Comparison of ENCODE assay signal across 8 cellular contexts in the genomic region with DNA sequence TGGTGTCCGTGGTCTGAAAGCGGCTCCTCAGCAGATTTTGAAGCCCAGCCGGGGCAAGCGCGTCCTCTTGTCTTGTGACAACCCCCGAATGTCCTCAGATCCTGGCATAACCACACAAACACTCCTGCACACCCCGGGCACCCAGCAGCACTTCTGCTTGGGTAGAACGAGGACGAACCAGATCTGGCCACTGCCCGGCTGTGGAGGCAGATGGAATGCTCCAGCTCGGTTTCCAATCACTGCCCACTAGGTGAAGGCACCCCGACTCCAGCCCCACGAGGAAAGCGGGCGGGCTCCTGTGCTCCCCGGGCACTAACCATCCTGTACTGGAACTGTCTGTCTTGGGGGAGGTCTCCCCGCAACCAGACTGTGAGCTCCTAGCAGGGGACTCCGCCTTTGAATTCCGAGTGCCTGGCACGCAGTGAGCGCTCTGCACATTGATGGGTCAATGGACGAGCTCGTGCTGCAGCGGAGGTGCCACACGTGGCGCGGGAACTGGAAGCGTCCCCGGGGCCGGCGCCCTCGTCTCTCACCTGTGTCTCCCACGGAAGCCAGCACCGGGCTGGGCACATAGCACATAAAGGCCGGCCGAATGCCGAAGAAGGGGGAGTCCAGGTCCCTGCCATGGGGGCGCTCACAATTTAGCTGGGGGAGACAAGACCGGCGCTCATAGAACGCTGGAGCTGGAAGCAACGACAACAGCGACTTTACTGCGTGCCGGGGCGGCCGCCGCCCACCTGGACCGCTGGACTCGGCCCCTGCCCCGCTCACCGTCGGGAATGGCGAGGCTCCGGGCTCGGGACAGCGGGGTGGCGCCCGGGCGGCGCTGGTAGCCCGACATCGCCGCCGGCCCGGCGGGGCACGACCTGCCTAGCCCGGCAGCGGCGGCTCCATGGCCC. TPM values are rescaled to one million over a fixed set of nuclear protein-coding genes. Genes with fewer than 3 reads are reported as not detected.
DNase-seq lines count a peak whose midpoint lies in the region; ATAC-seq and TF ChIP-seq lines count a peak whose summit lies in the region.

No MANE protein-coding gene starts in this region.

- DNase-seq in GM10248 (ENCODE audit: extremely low spot score) (peak; percentile 58), LNCaP clone FGC (ENCODE audit: low read depth) (no peak), erythroblast (lab: John Stamatoyannopoulos, UW) (peak; percentile 54 to 62), naive B cell (peak; percentile 28), type B pancreatic cell (ENCODE audit: extremely low spot score, unreplicated experiment) (no peak), NCI-H2196 (lab: John Stamatoyannopoulos, UW; ENCODE audit: unreplicated experiment) (no peak)
- peak; percentile 58 for DNase-seq in activated CD8-positive, alpha-beta T cell treated with anti-CD3 and anti-CD28 coated beads for 36 hours

- no peaks in the 10 kb centered on the region for H3K9me3 Mint-ChIP-seq in activated CD8-positive, alpha-beta T cell treated with anti-CD3 and anti-CD28 coated beads for 36 hours
- H3K9me3 Mint-ChIP-seq in naive B cell, result no peaks in the 10 kb centered on the region
- H3K9me3 Mint-ChIP-seq in type B pancreatic cell, result no peaks in the 10 kb centered on the region

- H3K4me3 Mint-ChIP-seq in activated CD8-positive, alpha-beta T cell treated with anti-CD3 and anti-CD28 coated beads for 36 hours, result peak overlapping the region; percentile 97
- H3K4me3 Mint-ChIP-seq in naive B cell (peak overlapping the region; percentile 84 to 94 (median 92)), type B pancreatic cell (peak overlapping the region; percentile 94)

- POLR2A ChIA-PET in GM10248 (lab: Yijun Ruan, JAX), result interaction anchor here (0.5 to 1.0 kb wide), 3 partner anchors 16 to 741 kb away, joined by 3 to 5 read pairs (median 3); partner anchors contain the start of gene DNLZ
- POLR2A ChIA-PET in activated CD8-positive, alpha-beta T cell treated with anti-CD3 and anti-CD28 coated beads for 36 hours (lab: Charles Lee), result interaction anchor here (0.7 to 2.2 kb wide), 15 partner anchors 9 to 505 kb away, joined by 3 to 16 read pairs (median 4); partner anchors contain the start of gene DNLZ

- intact Hi-C loops in activated CD8-positive, alpha-beta T cell treated with anti-CD3 and anti-CD28 coated beads for 36 hours (cut with micrococcal nuclease), result loop anchor here (10.0 kb wide), 1 partner anchor 95 kb away; no protein-coding TSS in a partner anchor

- H3K27ac Mint-ChIP-seq in activated CD8-positive, alpha-beta T cell treated with anti-CD3 and anti-CD28 coated beads for 36 hours, result peak overlapping the region; percentile 95
- H3K27ac Mint-ChIP-seq in naive B cell (peak overlapping the region; percentile 38 to 97 (median 92)), type B pancreatic cell (peak overlapping the region; percentile 86)

- ATAC-seq in GM21786 (IDR thresholded peaks at IDR 0.05; ENCODE audit: unreplicated experiment) (peak; percentile 8), naive B cell (ENCODE audit: low read depth in 2 of 2) (peak; percentile 27 to 38)
- peak; percentile 42 for ATAC-seq in activated CD8-positive, alpha-beta T cell treated with anti-CD3 and anti-CD28 coated beads for 36 hours

- peaks cover 55% of the 10 kb centered on the region for H3K4me1 Mint-ChIP-seq in activated CD8-positive, alpha-beta T cell treated with anti-CD3 and anti-CD28 coated beads for 36 hours (ENCODE audit: low read depth)
- peaks cover 36 to 64% (median 39%) of the 10 kb centered on the region in 3 donors for H3K4me1 Mint-ChIP-seq in naive B cell
- H3K4me1 Mint-ChIP-seq in type B pancreatic cell (ENCODE audit: unreplicated experiment), result peaks cover 19% of the 10 kb centered on the region

- peaks cover 70% of the 10 kb centered on the region for H3K36me3 Mint-ChIP-seq in activated CD8-positive, alpha-beta T cell treated with anti-CD3 and anti-CD28 coated beads for 36 hours (ENCODE audit: low read depth)
- H3K36me3 Mint-ChIP-seq in naive B cell (peaks cover 0 to 8% of the 10 kb centered on the region in 2 donors), type B pancreatic cell (peaks cover 3% of the 10 kb centered on the region)

- TF ChIP-seq POLR2A in erythroblast (IDR thresholded peaks at IDR 0.05; ENCODE audit: low read length), result no peak

- no peak for TF ChIP-seq CTCF in GM10248 (IDR thresholded peaks at IDR 0.05; ENCODE audit: control extremely low read depth, extremely low read depth, low read depth, missing control alignments)
- no peak for TF ChIP-seq CTCF in LNCaP clone FGC (IDR thresholded peaks at IDR 0.05; ENCODE audit: control insufficient read depth, extremely low read depth, insufficient read depth)
- TF ChIP-seq CTCF in activated CD8-positive, alpha-beta T cell treated with anti-CD3 and anti-CD28 coated beads for 36 hours (IDR thresholded peaks at IDR 0.05), result no peak
- no peak for TF ChIP-seq CTCF in type B pancreatic cell (conservative IDR thresholded peaks at IDR 0.05)

- H3K4me3 ChIP-seq in LNCaP clone FGC (ENCODE audit: low read depth, low read length), result peak overlapping the region; percentile 97

- H3K27me3 Mint-ChIP-seq in activated CD8-positive, alpha-beta T cell treated with anti-CD3 and anti-CD28 coated beads for 36 hours, result no peaks in the 10 kb centered on the region
- H3K27me3 Mint-ChIP-seq in naive B cell, result no peaks in the 10 kb centered on the region
- H3K27me3 Mint-ChIP-seq in type B pancreatic cell, result no peaks in the 10 kb centered on the region

- CTCF ChIA-PET in GM10248 (lab: Yijun Ruan, JAX), result interaction anchor here (0.9 to 1.9 kb wide), 6 partner anchors 9 to 46 kb away, joined by 3 to 12 read pairs (median 5); partner anchors contain the start of gene DNLZ
- CTCF ChIA-PET in activated CD8-positive, alpha-beta T cell treated with anti-CD3 and anti-CD28 coated beads for 36 hours (lab: Charles Lee), result interaction anchor here (0.8 to 3.2 kb wide), 6 partner anchors 10 to 450 kb away, joined by 3 to 21 read pairs (median 5); partner anchors contain the start of genes DNLZ and SNAPC4

RNA-seq across cellular contexts. Expression of gene ENTR1, which starts 0.6 kb away (rescaled TPM):
- 10 to 100 TPM; 65.9 to 66.8 TPM for total RNA-seq in activated CD8-positive, alpha-beta T cell treated with anti-CD3 and anti-CD28 coated beads for 36 hours
- polyA plus RNA-seq in naive B cell (ENCODE audit: low read depth in 6 of 6), result 10 to 100 TPM in 5 of 6 donors, 1 to 10 TPM in 1; 6.4 to 15.8 (median 14.4) TPM
- total RNA-seq in type B pancreatic cell (ENCODE audit: low replicate concordance), result 49.4 and 77.9 TPM in 2 replicates

RNA-seq across cellular contexts. Expression of gene PMPCA, which starts 0.7 kb away (rescaled TPM):
- 100 to 1,000 TPM; 128 to 140 TPM for total RNA-seq in activated CD8-positive, alpha-beta T cell treated with anti-CD3 and anti-CD28 coated beads for 36 hours
- polyA plus RNA-seq in naive B cell (ENCODE audit: low read depth in 6 of 6), result 10 to 100 TPM; 28.1 to 39.8 (median 35.1) TPM
- total RNA-seq in type B pancreatic cell (ENCODE audit: low replicate concordance), result 68.1 and 72.1 TPM in 2 replicates

RNA-seq across cellular contexts. Expression of gene SNAPC4, which starts 9.8 kb away (rescaled TPM):
- 10 to 100 TPM; 15.5 to 17.1 TPM for total RNA-seq in activated CD8-positive, alpha-beta T cell treated with anti-CD3 and anti-CD28 coated beads for 36 hours
- polyA plus RNA-seq in naive B cell (ENCODE audit: low read depth in 6 of 6), result 1 to 10 TPM in 5 of 6 donors, not detected in 1; 1.1 to 2.1 (median 1.3) TPM
- total RNA-seq in type B pancreatic cell (ENCODE audit: low replicate concordance), result 14.4 and 15.7 TPM in 2 replicates

RNA-seq across cellular contexts. Expression of gene INPP5E, which starts 29.8 kb away (rescaled TPM):
- total RNA-seq in activated CD8-positive, alpha-beta T cell treated with anti-CD3 and anti-CD28 coated beads for 36 hours, result 10 to 100 TPM; 12.0 to 13.8 TPM
- 1 to 10 TPM in 5 of 6 donors, under 1 TPM in 1; 0.61 to 6.8 (median 3.2) TPM for polyA plus RNA-seq in naive B cell (ENCODE audit: low read depth in 6 of 6)
- 13.8 and 24.0 TPM in 2 replicates for total RNA-seq in type B pancreatic cell (ENCODE audit: low replicate concordance)

RNA-seq across cellular contexts. Expression of gene CARD9, which starts 36.3 kb away (rescaled TPM):
- total RNA-seq in activated CD8-positive, alpha-beta T cell treated with anti-CD3 and anti-CD28 coated beads for 36 hours, result 1 to 10 TPM; 6.8 to 7.1 TPM
- under 1 TPM in 5 of 6 donors, not detected in 1; 0.16 to 0.52 (median 0.33) TPM for polyA plus RNA-seq in naive B cell (ENCODE audit: low read depth in 6 of 6)
- 2.0 and 2.6 TPM in 2 replicates for total RNA-seq in type B pancreatic cell (ENCODE audit: low replicate concordance)

Comparison
In these comparisons a context has a peak if more than half of its experiments do, and no peak if none do; other contexts are left out.
1. DNase-seq: peak in GM10248 (single experiment), activated CD8-positive, alpha-beta T cell treated with anti-CD3 and anti-CD28 coated beads for 36 hours (single experiment), erythroblast (2 of 2) and naive B cell (single experiment); none in LNCaP clone FGC (single experiment), type B pancreatic cell (single experiment) and NCI-H2196 (single experiment).
2. Peak in every context shown above with its lines, with median percentiles within 50 percentile points of each other: ATAC-seq, H3K27ac Mint-ChIP-seq and H3K4me3 Mint-ChIP-seq.